1 cellular context compared by ENCODE assay signal in genomic region chr15:49169880-49170597, GRCh38.
A peak's percentile ranks its signal among the peaks of the same experiment; 100 is the strongest.
TF ChIP-seq lines count a peak whose summit lies in the region.

Gene GALK2 (plus strand): TSS chr15:49170247. CDS start chr15:49170323, 76 bp downstream.

TF ChIP-seq in K562, 482 proteins besides CTCF, POLR2A, EP300 and RAD21 (continued from another document and continues in another):
- TF ChIP-seq USF2 (CRISPR knock-in tag; IDR thresholded peaks at IDR 0.05): 0 out of 2 replicates have a peak, but pooled peaks have one; percentile 42
- no peak for TF ChIP-seq COPS2 (conservative IDR thresholded peaks at IDR 0.05)
- TF ChIP-seq POLR3A (IDR thresholded peaks at IDR 0.05; ENCODE audit: borderline replicate concordance, extremely low read depth, insufficient read depth, insufficient read length): no peak
- peak; percentile 14; the same call in 1 of the 2 replicates for TF ChIP-seq NCOR1 (IDR thresholded peaks at IDR 0.05)
- TF ChIP-seq MTA3 (IDR thresholded peaks at IDR 0.05; ENCODE audit: borderline replicate concordance): peak; percentile 61; the same call in 1 of the 2 replicates
- peak in 1 of 2 experiments; percentile 99; a peak in 2 of 3 replicates for TF ChIP-seq CBX3 (IDR thresholded peaks at IDR 0.05; ENCODE audit: borderline replicate concordance in 1 of 2, low read length in 2 of 2)
- TF ChIP-seq CHD1 (IDR thresholded peaks at IDR 0.05; ENCODE audit: low read length): no peak
- no peak for TF ChIP-seq NFE2L1 (tag; IDR thresholded peaks at IDR 0.05; ENCODE audit: borderline replicate concordance, low read depth)
- TF ChIP-seq TRIM24 (IDR thresholded peaks at IDR 0.05): peak in 1 of 2 experiments; percentile 48; a peak in 1 of 4 replicates
- TF ChIP-seq MXI1 (IDR thresholded peaks at IDR 0.05; ENCODE audit: low read depth, low read length): no peak; the same call in 1 of the 2 replicates
- no peak for TF ChIP-seq RERE (CRISPR knock-in tag; IDR thresholded peaks at IDR 0.05; ENCODE audit: borderline replicate concordance)
- TF ChIP-seq ZBTB11 (CRISPR knock-in tag; IDR thresholded peaks at IDR 0.05): peak in 1 of 3 experiments; percentile 86; a peak in 2 of 6 replicates
- no peak; a peak in 1 of 4 replicates for TF ChIP-seq ZNF639 (CRISPR knock-in tag; conservative IDR thresholded peaks at IDR 0.05 in 1 of 2, IDR thresholded peaks at IDR 0.05 in 1 of 2)
- TF ChIP-seq TBL1XR1 (IDR thresholded peaks at IDR 0.05; ENCODE audit: low read length in 2 of 2): peak; percentile 59 to 89; a peak in 2 of 4 replicates
- peak; percentile 73 for TF ChIP-seq GTF2B (IDR thresholded peaks at IDR 0.05; ENCODE audit: extremely low read depth, insufficient read length)
- no peak for TF ChIP-seq NFE2 (IDR thresholded peaks at IDR 0.05; ENCODE audit: low read depth)
- 0 out of 2 replicates have a peak, but pooled peaks have one; percentile 80 for TF ChIP-seq POLR2AphosphoS2 (IDR thresholded peaks at IDR 0.05; ENCODE audit: low read length)
- TF ChIP-seq ZNF282 (CRISPR knock-in tag; IDR thresholded peaks at IDR 0.05): no peak
- TF ChIP-seq SMARCA4 (IDR thresholded peaks at IDR 0.05): no peak
- no peak for TF ChIP-seq NCOA2 (IDR thresholded peaks at IDR 0.05; ENCODE audit: partially characterized antibody in 2 of 2)
- no peak for TF ChIP-seq CEBPG (CRISPR knock-in tag; IDR thresholded peaks at IDR 0.05)
- no peak for TF ChIP-seq CEBPG (tag; conservative IDR thresholded peaks at IDR 0.05 in 1 of 2, IDR thresholded peaks at IDR 0.05 in 1 of 2)
- peak; percentile 85 for TF ChIP-seq NUFIP1 (IDR thresholded peaks at IDR 0.05; ENCODE audit: partially characterized antibody)
- TF ChIP-seq ID3 (CRISPR knock-in tag; IDR thresholded peaks at IDR 0.05): no peak
- 0 out of 2 replicates have a peak, but pooled peaks have one; percentile 47 for TF ChIP-seq ID3 (tag; IDR thresholded peaks at IDR 0.05)
- peak in 1 of 2 experiments; percentile 54; a peak in 2 of 4 replicates for TF ChIP-seq SIN3A (IDR thresholded peaks at IDR 0.05; ENCODE audit: borderline replicate concordance in 2 of 2, control insufficient read depth in 1 of 2, low read depth in 2 of 2, low read length in 2 of 2)
- no peak; the same call in 1 of the 2 replicates for TF ChIP-seq ZNF24 (IDR thresholded peaks at IDR 0.05)
- peak; percentile 99 for TF ChIP-seq E2F6 (IDR thresholded peaks at IDR 0.05; ENCODE audit: borderline replicate concordance in 1 of 2, extremely low read depth in 1 of 2, insufficient read depth in 1 of 2, insufficient read length in 1 of 2, low read depth in 1 of 2, low read length in 1 of 2, poor library complexity in 1 of 2, severe bottlenecking in 1 of 2)
- no peak for TF ChIP-seq LARP7 (IDR thresholded peaks at IDR 0.05)
- TF ChIP-seq ADNP (tag; IDR thresholded peaks at IDR 0.05): no peak
- no peak for TF ChIP-seq TAF15 (IDR thresholded peaks at IDR 0.05; ENCODE audit: low read depth, low read length)
- TF ChIP-seq MAFG (tag; conservative IDR thresholded peaks at IDR 0.05): peak; percentile 41; the same call in 1 of the 2 replicates
- TF ChIP-seq MLLT1 (IDR thresholded peaks at IDR 0.05): peak; percentile 11 to 45; a peak in 2 of 4 replicates
- no peak for TF ChIP-seq ZBTB9 (CRISPR knock-in tag; IDR thresholded peaks at IDR 0.05)
- peak; percentile 77; the same call in 1 of the 2 replicates for TF ChIP-seq ELF1 (tag; IDR thresholded peaks at IDR 0.05)
- TF ChIP-seq NFIX (CRISPR knock-in tag; IDR thresholded peaks at IDR 0.05; ENCODE audit: low read depth): no peak
- TF ChIP-seq ZNF217 (CRISPR knock-in tag; IDR thresholded peaks at IDR 0.05): no peak
- TF ChIP-seq CHD2 (IDR thresholded peaks at IDR 0.05; ENCODE audit: low read depth, low read length): peak; percentile 36; the same call in 1 of the 2 replicates
- TF ChIP-seq SAFB2 (IDR thresholded peaks at IDR 0.05; ENCODE audit: borderline replicate concordance, low read depth, low read length, severe bottlenecking): no peak
- 0 out of 2 replicates have a peak, but pooled peaks have one; percentile 50 for TF ChIP-seq E2F5 (CRISPR knock-in tag; IDR thresholded peaks at IDR 0.05)
- TF ChIP-seq ARNT (IDR thresholded peaks at IDR 0.05): no peak; a peak in 1 of 4 replicates
- TF ChIP-seq KLF16 (IDR thresholded peaks at IDR 0.05): no peak
- no peak for TF ChIP-seq ZNF398 (CRISPR knock-in tag; IDR thresholded peaks at IDR 0.05)
- peak; percentile 88 for TF ChIP-seq POLR2H (tag; IDR thresholded peaks at IDR 0.05; ENCODE audit: low read depth)
